Comparison of ENCODE assay signal across 8 cellular contexts in the genomic region with DNA sequence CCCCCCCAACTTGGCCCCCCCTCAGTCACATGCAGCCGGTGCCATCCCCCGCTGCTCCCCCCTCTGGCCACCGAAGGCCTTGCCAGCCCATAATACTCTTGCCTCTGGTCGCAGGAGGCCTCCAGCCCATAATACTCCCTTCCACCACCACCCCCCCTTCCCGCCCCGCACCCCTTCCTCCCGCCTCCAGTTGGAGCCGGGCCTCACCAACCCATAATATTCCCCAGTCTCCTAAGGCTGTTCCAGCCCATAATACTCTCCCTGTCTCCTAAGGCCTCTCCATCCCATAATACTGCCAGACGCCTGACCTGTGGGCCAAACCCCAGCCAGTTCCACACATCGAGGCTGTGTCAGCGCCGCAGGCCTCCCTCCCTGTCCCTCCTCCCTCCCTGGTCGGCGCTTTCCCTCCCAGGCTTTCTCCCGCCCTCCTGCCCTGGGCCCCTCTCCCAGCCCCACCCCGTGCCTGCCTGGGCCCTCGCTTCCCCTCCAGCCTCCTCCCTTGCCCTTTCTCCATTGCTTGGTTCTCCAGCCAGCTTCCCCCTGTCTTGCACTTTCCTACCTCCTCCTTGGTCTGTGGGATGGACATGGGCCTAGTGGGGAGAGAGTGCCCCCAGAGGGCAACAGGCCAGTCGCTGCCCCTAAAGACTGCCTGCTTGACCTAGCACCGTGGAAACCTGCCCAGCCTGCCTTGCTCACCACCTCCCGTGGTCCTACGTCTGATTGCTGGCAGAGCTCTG. TPM values are rescaled to one million over a fixed set of nuclear protein-coding genes. Genes with fewer than 3 reads are reported as not detected.
A peak's percentile ranks its signal among the peaks of the same experiment; 100 is the strongest.
DNase-seq lines count a peak whose midpoint lies in the region; ATAC-seq and TF ChIP-seq lines count a peak whose summit lies in the region.

No MANE protein-coding gene starts in this region.

- H3K27me3 ChIP-seq in DOHH2 (ENCODE audit: control insufficient read depth, low read length) = no peaks in the 10 kb centered on the region

- DNase-seq in Jurkat, Clone E6-1 (ENCODE audit: low read depth, low spot score) = peak; percentile 79
- DNase-seq in OCI-LY7 (ENCODE audit: low spot score) (peak; percentile 42), glomerular endothelial cell (ENCODE audit: extremely low read depth, low read depth, low spot score) (peak; percentile 45), neural crest cell (ENCODE audit: low read depth, low spot score) (peak; percentile 85)

- ATAC-seq in GM21717 (IDR thresholded peaks at IDR 0.05; ENCODE audit: unreplicated experiment) = no peak
- ATAC-seq in HG02623 (IDR thresholded peaks at IDR 0.05; ENCODE audit: unreplicated experiment) = no peak

- H3K36me3 Mint-ChIP-seq in neural crest cell (ENCODE audit: low read depth) = no peaks in the 10 kb centered on the region

- peak; percentile 36 for TF ChIP-seq CTCF in DOHH2 (IDR thresholded peaks at IDR 0.05; ENCODE audit: low read depth, low read length, poor library complexity, severe bottlenecking)
- TF ChIP-seq CTCF in OCI-LY7 (conservative IDR thresholded peaks at IDR 0.05; ENCODE audit: low read length) = peak; percentile 48; the same call in 1 of the 2 replicates
- no peak for TF ChIP-seq CTCF in neural crest cell (conservative IDR thresholded peaks at IDR 0.05)

- H3K9me3 ChIP-seq in DOHH2 (ENCODE audit: control insufficient read depth, insufficient read depth, low read length) (no peaks in the 10 kb centered on the region), OCI-LY7 (ENCODE audit: low read length) (no peaks in the 10 kb centered on the region)

- no peaks in the 10 kb centered on the region for H3K9me2 ChIP-seq in DOHH2 (replicated peaks; ENCODE audit: control insufficient read depth, low read length)
- H3K9me2 ChIP-seq in OCI-LY7 (ENCODE audit: insufficient read depth, low read length) = no peaks in the 10 kb centered on the region

- BruUV-seq in OCI-LY7 (replicated peaks; lab: Mats Ljungman, UMichigan) = no TSS peak

- peak overlapping the region; percentile 81 for H3K4me3 Mint-ChIP-seq in neural crest cell

- H4K20me1 ChIP-seq in DOHH2 (ENCODE audit: control insufficient read depth, insufficient read depth, low read depth, low read length) (no peaks in the 10 kb centered on the region), OCI-LY7 (ENCODE audit: insufficient read depth, low read length) (no peaks in the 10 kb centered on the region)

- H3K36me3 ChIP-seq in DOHH2 (ENCODE audit: control insufficient read depth, low read length) (peaks cover 6% of the 10 kb centered on the region; the same call in 1 of the 2 replicates), OCI-LY7 (ENCODE audit: insufficient read depth, low read length) (peaks cover 7% of the 10 kb centered on the region; the same call in 1 of the 2 replicates)

- no peak overlapping the region for H2AFZ ChIP-seq in OCI-LY7 (ENCODE audit: low read length)

- H3K27ac ChIP-seq in DOHH2 (ENCODE audit: low read depth, low read length) = 0 out of 2 replicates have a peak overlapping the region, but pooled peaks have one; percentile 16
- peak overlapping the region; percentile 18 for H3K27ac ChIP-seq in OCI-LY7 (ENCODE audit: low read depth, low read length, poor library complexity, severe bottlenecking)
- peak overlapping the region; percentile 11 for H3K27ac ChIP-seq in adipose tissue (ENCODE audit: low read depth, low read length)

- H3K79me2 ChIP-seq in DOHH2 (ENCODE audit: control insufficient read depth, low read length) (no peaks in the 10 kb centered on the region), OCI-LY7 (ENCODE audit: insufficient read depth, low read depth, low read length) (no peaks in the 10 kb centered on the region)

- POLR2A ChIA-PET in OCI-LY7 (lab: Charles Lee) = interaction anchor here (0.5 to 1.9 kb wide), 6 partner anchors 11 to 123 kb away, joined by 3 to 11 read pairs (median 3); a partner anchor contains a TSS

- peaks cover 5% of the 10 kb centered on the region for H3K27me3 Mint-ChIP-seq in neural crest cell (ENCODE audit: low read depth)

- H3K4me1 ChIP-seq in DOHH2 (ENCODE audit: control insufficient read depth, low read length) (peaks cover 42% of the 10 kb centered on the region), OCI-LY7 (ENCODE audit: insufficient read depth, low read length, poor library complexity, severe bottlenecking) (peaks cover 36% of the 10 kb centered on the region)

- CTCF ChIA-PET in OCI-LY7 (lab: Charles Lee; ENCODE audit: unreplicated experiment) = interaction anchor here (0.6 to 1.5 kb wide), 6 partner anchors 11 to 202 kb away, joined by 3 to 6 read pairs (median 4); a partner anchor contains a TSS

- H3K4me3 ChIP-seq in DOHH2 (ENCODE audit: low read length) (no peak overlapping the region), OCI-LY7 (ENCODE audit: low read depth, low read length, poor library complexity, severe bottlenecking) (no peak overlapping the region)
- H3K4me3 ChIP-seq in Jurkat, Clone E6-1 (ENCODE audit: low read length) = no peak overlapping the region

- 4 to 8% (median 4%) methylated on average over 20 to 21 of the region's 21 CpGs for WGBS in adipose tissue, 3 donors

- H3K4me2 ChIP-seq in DOHH2 (ENCODE audit: low read length) = no peak overlapping the region
- no peak overlapping the region for H3K4me2 ChIP-seq in OCI-LY7 (ENCODE audit: low read length)

- intact Hi-C loops in OCI-LY7 (cut with micrococcal nuclease; ENCODE audit: unreplicated experiment) = no loop called here

- peak overlapping the region; percentile 97 for H3K27ac Mint-ChIP-seq in neural crest cell (ENCODE audit: unreplicated experiment)

- H3K4me1 Mint-ChIP-seq in neural crest cell = peaks cover 48% of the 10 kb centered on the region

- H3K9me3 Mint-ChIP-seq in neural crest cell = no peaks in the 10 kb centered on the region

- peaks cover 54% of the 10 kb centered on the region for H3F3A ChIP-seq in DOHH2 (ENCODE audit: control insufficient read depth, insufficient read depth)

RNA-seq across cellular contexts. Expression of a gene that starts 6.8 kb away (rescaled TPM):
- polyA plus RNA-seq in Jurkat, Clone E6-1 (2012; ENCODE audit: insufficient read depth, insufficient read length) = 113 TPM
- total RNA-seq in OCI-LY7 (2014; rRNA removed; shearing (Covaris generic)) = 287 and 319 TPM in 2 replicates
- 247 and 267 TPM in 2 replicates for total RNA-seq in OCI-LY7 (2022)
- polyA plus RNA-seq in adipose tissue = 100 to 1,000 TPM in 1 of 3 donors, 10 to 100 TPM in 2; 77.3 to 133 (median 92.3) TPM
- 183 and 211 TPM in 2 replicates for total RNA-seq in glomerular endothelial cell
- total RNA-seq in neural crest cell = 476 and 492 TPM in 2 replicates

RNA-seq across cellular contexts. Expression of a gene that starts 21.8 kb away (rescaled TPM):
- 10.9 TPM for polyA plus RNA-seq in Jurkat, Clone E6-1 (2012; ENCODE audit: insufficient read depth, insufficient read length)
- total RNA-seq in OCI-LY7 (2014; rRNA removed; shearing (Covaris generic)) = 7.7 and 14.4 TPM in 2 replicates
- 25.3 and 25.6 TPM in 2 replicates for total RNA-seq in OCI-LY7 (2022)
- polyA plus RNA-seq in adipose tissue = 1 to 10 TPM in 1 of 3 donors, under 1 TPM in 2; 0.11 to 1.0 (median 0.35) TPM
- total RNA-seq in glomerular endothelial cell = 0.58 TPM in 1 of 2 replicates, not detected in the other
- total RNA-seq in neural crest cell = not detected in 2 replicates

RNA-seq across cellular contexts. Expression of a gene that starts 33.3 kb away (rescaled TPM):
- polyA plus RNA-seq in Jurkat, Clone E6-1 (2012; ENCODE audit: insufficient read depth, insufficient read length) = 6.0 TPM
- total RNA-seq in OCI-LY7 (2014; rRNA removed; shearing (Covaris generic)) = 3.6 and 4.4 TPM in 2 replicates
- 9.3 and 9.4 TPM in 2 replicates for total RNA-seq in OCI-LY7 (2022)
- polyA plus RNA-seq in adipose tissue = 1 to 10 TPM in 1 of 3 donors, under 1 TPM in 1, not detected in 1; 0.74 to 1.6 TPM
- 0.58 TPM in 1 of 2 replicates, not detected in the other for total RNA-seq in glomerular endothelial cell
- total RNA-seq in neural crest cell = 1.9 and 2.4 TPM in 2 replicates

RNA-seq across cellular contexts. Expression of a gene that starts 45.9 kb away (rescaled TPM):
- 91.1 TPM for polyA plus RNA-seq in Jurkat, Clone E6-1 (2012; ENCODE audit: insufficient read depth, insufficient read length)
- 87.9 and 116 TPM in 2 replicates for total RNA-seq in OCI-LY7 (2014; rRNA removed; shearing (Covaris generic))
- total RNA-seq in OCI-LY7 (2022) (86.5 and 100 TPM in 2 replicates), glomerular endothelial cell (29.7 and 46.9 TPM in 2 replicates), neural crest cell (73.3 and 75.1 TPM in 2 replicates)
- 10 to 100 TPM; 11.8 to 42.9 (median 22.0) TPM for polyA plus RNA-seq in adipose tissue

RNA-seq across cellular contexts. Expression of a gene that starts 49.0 kb away (rescaled TPM):
- 59.8 TPM for polyA plus RNA-seq in Jurkat, Clone E6-1 (2012; ENCODE audit: insufficient read depth, insufficient read length)
- 27.1 and 38.1 TPM in 2 replicates for total RNA-seq in OCI-LY7 (2014; rRNA removed; shearing (Covaris generic))
- total RNA-seq in OCI-LY7 (2022) (30.8 and 37.0 TPM in 2 replicates), glomerular endothelial cell (49.7 and 55.1 TPM in 2 replicates), neural crest cell (37.9 TPM in 2 replicates)
- 10 to 100 TPM; 23.2 to 28.7 (median 25.2) TPM for polyA plus RNA-seq in adipose tissue
